ENCODE assay signal across 13 cellular contexts in the genomic region with DNA sequence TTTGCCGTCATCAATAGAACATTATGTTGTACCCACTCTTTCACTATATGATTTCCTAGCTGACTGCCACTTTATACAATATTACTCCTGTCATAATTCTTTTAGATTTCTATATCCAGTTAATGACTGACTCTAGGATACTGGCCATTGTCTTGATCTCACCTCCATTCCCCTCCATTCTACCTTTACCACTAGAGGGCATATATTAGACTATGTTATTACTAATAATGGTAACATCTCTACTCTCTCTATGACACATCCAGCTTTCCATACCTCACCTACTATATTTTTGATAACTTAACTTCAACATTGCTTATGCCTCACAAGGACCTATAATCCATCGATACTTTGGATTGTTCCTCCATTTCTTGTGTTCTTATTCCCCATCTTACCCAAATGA. TPM values are rescaled to one million over a fixed set of nuclear protein-coding genes. Genes with fewer than 3 reads are reported as not detected.
DNase-seq lines count a peak whose midpoint lies in the region; ATAC-seq and TF ChIP-seq lines count a peak whose summit lies in the region.
"Had no signal": no experiment of that assay in that cellular context is flagged by ENCODE, and none has a peak within 500 bp of the region (broad histone marks: within the 10 kb centered on the region; RNA-seq: fewer than 3 reads in every experiment).

No MANE protein-coding gene starts in this region.

- in situ Hi-C loops in gastrocnemius medialis (cut with MboI; ENCODE audit: low sequenced_read_pairs in 4 of 4), result no loop called here

- H3K27me3 ChIP-seq in gastrocnemius medialis, result no peaks in the 10 kb centered on the region

- H3K36me3 ChIP-seq in gastrocnemius medialis, result no peaks in the 10 kb centered on the region

- ATAC-seq in GM19395 (IDR thresholded peaks at IDR 0.05; ENCODE audit: unreplicated experiment) (peak; percentile 85), HG03280 (IDR thresholded peaks at IDR 0.05; ENCODE audit: unreplicated experiment) (peak; percentile 69), gastrocnemius medialis (no peak)
- ATAC-seq: natural killer cell had no signal

- no peak overlapping the region for H3K4me3 ChIP-seq in cardiac fibroblast (replicated peaks in 1 of 2; ENCODE audit: low read depth in 2 of 2, low read length in 2 of 2)
- H3K4me3 ChIP-seq in gastrocnemius medialis, result no peak overlapping the region

- intact Hi-C loops in gastrocnemius medialis (cut with DNase I; ENCODE audit: low total_unique reads), result no loop called here

- no peak for DNase-seq in cardiac fibroblast (ENCODE audit: low read depth in 2 of 2)
- no peak for DNase-seq in effector CD8-positive, alpha-beta T cell (lab: John Stamatoyannopoulos, UW)
- no peak for DNase-seq in gastrocnemius medialis
- DNase-seq in LoVo (ENCODE audit: low spot score), result no peak
- DNase-seq in cerebellar cortex (ENCODE audit: low spot score), result no peak
- DNase-seq: COR-L47, hypothalamus, natural killer cell, NCI-H1417 treated with DMSO at 0.1 percent for 48 hours, SHP77 treated with DMSO at 0.1 percent for 48 hours had no signal

- TF ChIP-seq CTCF in C4-2B (conservative IDR thresholded peaks at IDR 0.05) (peak; percentile 48), cardiac fibroblast (IDR thresholded peaks at IDR 0.05; ENCODE audit: low read depth, low read length) (peak; percentile 38), gastrocnemius medialis (IDR thresholded peaks at IDR 0.05 in 4 of 5, conservative IDR thresholded peaks at IDR 0.05 in 1 of 5) (no peak)

- H3K27ac ChIP-seq in C4-2B, result no peak overlapping the region
- H3K27ac ChIP-seq in gastrocnemius medialis, result no peak overlapping the region

- H3K4me1 ChIP-seq in gastrocnemius medialis, result no peaks in the 10 kb centered on the region

- no peaks in the 10 kb centered on the region for H3K9me3 ChIP-seq in gastrocnemius medialis

- no peak for TF ChIP-seq POLR2A in gastrocnemius medialis (IDR thresholded peaks at IDR 0.05)

RNA-seq across cellular contexts. Expression of a gene that starts 31.4 kb away (rescaled TPM):
- not detected for total RNA-seq in gastrocnemius medialis
- total RNA-seq: natural killer cell had no signal

Comparison
In these comparisons a context has a peak if more than half of its experiments do, and no peak if none do; other contexts are left out.
1. CTCF ChIP-seq: peak in C4-2B (single experiment) and cardiac fibroblast (single experiment); none in gastrocnemius medialis (0 of 5).
2. ATAC-seq: peak in GM19395 (single experiment) and HG03280 (single experiment); none in gastrocnemius medialis (0 of 2).